In the genomic region with DNA sequence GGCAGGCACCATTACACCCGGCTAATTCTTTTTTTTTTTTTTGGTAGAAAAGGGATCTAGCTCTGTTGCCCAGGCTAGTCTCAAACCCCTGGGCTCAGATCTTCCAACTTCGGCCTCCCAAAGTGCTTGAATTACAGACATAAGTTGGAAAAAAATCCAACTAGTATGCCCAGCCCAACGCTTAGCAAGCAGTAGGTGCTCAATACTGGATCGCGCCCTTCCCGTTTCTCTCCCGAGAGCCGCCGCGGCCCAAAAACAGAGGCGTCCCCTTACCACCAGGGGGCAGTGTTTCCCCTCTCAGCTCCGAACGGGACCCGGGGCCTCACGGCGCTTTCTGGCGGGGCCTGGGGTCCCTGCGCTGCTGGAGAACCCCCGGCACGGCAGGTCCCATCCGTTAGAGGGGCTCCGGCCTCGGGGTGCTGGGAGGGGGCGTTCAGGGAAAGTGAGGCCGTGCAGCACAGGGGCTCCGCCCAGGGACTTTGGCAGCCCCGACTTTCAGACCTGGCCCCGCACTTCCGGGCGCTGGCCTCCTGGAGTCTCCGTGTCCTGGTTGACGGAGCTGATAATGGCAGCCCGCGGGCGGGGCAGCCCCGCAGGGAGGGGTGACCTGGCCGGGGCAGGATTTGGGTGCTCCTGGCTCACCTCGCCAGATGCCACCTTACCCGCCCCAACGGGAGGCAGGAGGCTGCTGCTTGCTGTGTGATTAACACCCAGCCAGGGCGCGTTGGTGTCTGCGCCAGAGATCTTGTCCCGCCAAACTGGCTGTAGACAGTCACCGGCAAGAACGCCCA, we compare ENCODE assay signal across 1 cellular context.
A peak's percentile ranks its signal among the peaks of the same experiment; 100 is the strongest.
TF ChIP-seq lines count a peak whose summit lies in the region.

No MANE protein-coding gene starts in this region.

TF ChIP-seq in K562, 482 proteins besides CTCF, POLR2A, EP300 and RAD21 (continued from another document and continues in another):
- TF ChIP-seq ESRRA (IDR thresholded peaks at IDR 0.05; ENCODE audit: borderline replicate concordance, low read depth) (peak; percentile 70), ZNF232 (CRISPR knock-in tag; IDR thresholded peaks at IDR 0.05) (no peak), ZMIZ1 (IDR thresholded peaks at IDR 0.05; ENCODE audit: low read depth in 2 of 2, low read length in 2 of 2) (peak in 1 of 2 experiments; percentile 54; a peak in 1 of 4 replicates), HNRNPH1 (optimal IDR thresholded peaks at IDR 0.05; ENCODE audit: low read depth, low read length) (no peak), ZBTB7A (IDR thresholded peaks at IDR 0.05; ENCODE audit: borderline replicate concordance, control insufficient read depth, low read depth, low read length) (peak; percentile 98), PHB (CRISPR knock-in tag; IDR thresholded peaks at IDR 0.05) (peak; percentile 25; the same call in 1 of the 2 replicates), ELF4 (CRISPR knock-in tag; IDR thresholded peaks at IDR 0.05) (peak; percentile 96), PHTF2 (CRISPR knock-in tag; IDR thresholded peaks at IDR 0.05) (no peak), SMC3 (conservative IDR thresholded peaks at IDR 0.05; ENCODE audit: insufficient read depth, low read depth, low read length) (peak; percentile 96), SNRNP70 (optimal IDR thresholded peaks at IDR 0.05; ENCODE audit: low read depth, low read length) (no peak), MTA3 (IDR thresholded peaks at IDR 0.05; ENCODE audit: borderline replicate concordance) (peak; percentile 96; the same call in 1 of the 2 replicates), ZNF707 (CRISPR knock-in tag; conservative IDR thresholded peaks at IDR 0.05) (no peak), NFE2L1 (tag; IDR thresholded peaks at IDR 0.05; ENCODE audit: borderline replicate concordance, low read depth) (no peak), ZNF408 (CRISPR knock-in tag; IDR thresholded peaks at IDR 0.05; ENCODE audit: low read depth) (no peak), RB1 (IDR thresholded peaks at IDR 0.05; ENCODE audit: low read depth) (peak; percentile 98), HNRNPLL (IDR thresholded peaks at IDR 0.05; ENCODE audit: low read depth, low read length, poor library complexity, severe bottlenecking) (peak; percentile 31), ZNF184 (CRISPR knock-in tag; IDR thresholded peaks at IDR 0.05) (no peak), TAF1 (IDR thresholded peaks at IDR 0.05; ENCODE audit: control insufficient read depth, extremely low read depth, insufficient read depth, low read length, severe bottlenecking) (peak; percentile 55), E2F1 (CRISPR knock-in tag; IDR thresholded peaks at IDR 0.05) (peak; percentile 82), E2F5 (CRISPR knock-in tag; IDR thresholded peaks at IDR 0.05) (0 out of 2 replicates have a peak, but pooled peaks have one; percentile 14), PTRF (tag; IDR thresholded peaks at IDR 0.05) (no peak), SMAD1 (IDR thresholded peaks at IDR 0.05; ENCODE audit: low read depth, low read length, partially characterized antibody) (no peak), NBN (IDR thresholded peaks at IDR 0.05; ENCODE audit: low read depth) (peak; percentile 84), ELF1 (tag; IDR thresholded peaks at IDR 0.05) (peak; percentile 97), ATF4 (CRISPR knock-in tag; IDR thresholded peaks at IDR 0.05) (peak; percentile 64), RUNX1 (IDR thresholded peaks at IDR 0.05; ENCODE audit: low read depth) (0 out of 2 replicates have a peak, but pooled peaks have one; percentile 18), LARP7 (IDR thresholded peaks at IDR 0.05) (no peak; the same call in 1 of the 2 replicates), ZBTB17 (CRISPR knock-in tag; IDR thresholded peaks at IDR 0.05) (peak; percentile 83; the same call in 1 of the 2 replicates), MBD2 (IDR thresholded peaks at IDR 0.05; ENCODE audit: borderline replicate concordance, low read depth) (0 out of 2 replicates have a peak, but pooled peaks have one; percentile 27), HNRNPK (IDR thresholded peaks at IDR 0.05; ENCODE audit: low read depth, low read length, poor library complexity, severe bottlenecking) (no peak), DEAF1 (CRISPR knock-in tag; IDR thresholded peaks at IDR 0.05) (peak; percentile 99), MAFK (IDR thresholded peaks at IDR 0.05; ENCODE audit: low read length) (peak; percentile 27), SNIP1 (IDR thresholded peaks at IDR 0.05; ENCODE audit: low read depth) (no peak), MECOM (CRISPR knock-in tag; IDR thresholded peaks at IDR 0.05) (no peak), CCNT2 (IDR thresholded peaks at IDR 0.05; ENCODE audit: borderline replicate concordance, extremely low read depth, insufficient read length, low read depth, low read length) (peak; percentile 92), MAFF (IDR thresholded peaks at IDR 0.05; ENCODE audit: low read length) (0 out of 2 replicates have a peak, but pooled peaks have one; percentile 1), POLR2H (tag; IDR thresholded peaks at IDR 0.05; ENCODE audit: low read depth) (no peak), COPS2 (conservative IDR thresholded peaks at IDR 0.05) (no peak), ARNT (IDR thresholded peaks at IDR 0.05) (no peak), YBX1 (IDR thresholded peaks at IDR 0.05) (no peak), ZNF589 (CRISPR knock-in tag; IDR thresholded peaks at IDR 0.05; ENCODE audit: low read depth) (no peak), ZNF146 (CRISPR knock-in tag; IDR thresholded peaks at IDR 0.05; ENCODE audit: unreplicated experiment) (peak; percentile 21)
- TF ChIP-seq, protein P1, sequence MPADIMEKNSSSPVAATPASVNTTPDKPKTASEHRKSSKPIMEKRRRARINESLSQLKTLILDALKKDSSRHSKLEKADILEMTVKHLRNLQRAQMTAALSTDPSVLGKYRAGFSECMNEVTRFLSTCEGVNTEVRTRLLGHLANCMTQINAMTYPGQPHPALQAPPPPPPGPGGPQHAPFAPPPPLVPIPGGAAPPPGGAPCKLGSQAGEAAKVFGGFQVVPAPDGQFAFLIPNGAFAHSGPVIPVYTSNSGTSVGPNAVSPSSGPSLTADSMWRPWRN (IDR thresholded peaks at IDR 0.05; ENCODE audit: low read depth), result no peak; the same call in 1 of the 2 replicates
- TF ChIP-seq, protein P2, sequence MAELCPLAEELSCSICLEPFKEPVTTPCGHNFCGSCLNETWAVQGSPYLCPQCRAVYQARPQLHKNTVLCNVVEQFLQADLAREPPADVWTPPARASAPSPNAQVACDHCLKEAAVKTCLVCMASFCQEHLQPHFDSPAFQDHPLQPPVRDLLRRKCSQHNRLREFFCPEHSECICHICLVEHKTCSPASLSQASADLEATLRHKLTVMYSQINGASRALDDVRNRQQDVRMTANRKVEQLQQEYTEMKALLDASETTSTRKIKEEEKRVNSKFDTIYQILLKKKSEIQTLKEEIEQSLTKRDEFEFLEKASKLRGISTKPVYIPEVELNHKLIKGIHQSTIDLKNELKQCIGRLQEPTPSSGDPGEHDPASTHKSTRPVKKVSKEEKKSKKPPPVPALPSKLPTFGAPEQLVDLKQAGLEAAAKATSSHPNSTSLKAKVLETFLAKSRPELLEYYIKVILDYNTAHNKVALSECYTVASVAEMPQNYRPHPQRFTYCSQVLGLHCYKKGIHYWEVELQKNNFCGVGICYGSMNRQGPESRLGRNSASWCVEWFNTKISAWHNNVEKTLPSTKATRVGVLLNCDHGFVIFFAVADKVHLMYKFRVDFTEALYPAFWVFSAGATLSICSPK (IDR thresholded peaks at IDR 0.05; ENCODE audit: borderline replicate concordance), result no peak
- TF ChIP-seq, protein P3, sequence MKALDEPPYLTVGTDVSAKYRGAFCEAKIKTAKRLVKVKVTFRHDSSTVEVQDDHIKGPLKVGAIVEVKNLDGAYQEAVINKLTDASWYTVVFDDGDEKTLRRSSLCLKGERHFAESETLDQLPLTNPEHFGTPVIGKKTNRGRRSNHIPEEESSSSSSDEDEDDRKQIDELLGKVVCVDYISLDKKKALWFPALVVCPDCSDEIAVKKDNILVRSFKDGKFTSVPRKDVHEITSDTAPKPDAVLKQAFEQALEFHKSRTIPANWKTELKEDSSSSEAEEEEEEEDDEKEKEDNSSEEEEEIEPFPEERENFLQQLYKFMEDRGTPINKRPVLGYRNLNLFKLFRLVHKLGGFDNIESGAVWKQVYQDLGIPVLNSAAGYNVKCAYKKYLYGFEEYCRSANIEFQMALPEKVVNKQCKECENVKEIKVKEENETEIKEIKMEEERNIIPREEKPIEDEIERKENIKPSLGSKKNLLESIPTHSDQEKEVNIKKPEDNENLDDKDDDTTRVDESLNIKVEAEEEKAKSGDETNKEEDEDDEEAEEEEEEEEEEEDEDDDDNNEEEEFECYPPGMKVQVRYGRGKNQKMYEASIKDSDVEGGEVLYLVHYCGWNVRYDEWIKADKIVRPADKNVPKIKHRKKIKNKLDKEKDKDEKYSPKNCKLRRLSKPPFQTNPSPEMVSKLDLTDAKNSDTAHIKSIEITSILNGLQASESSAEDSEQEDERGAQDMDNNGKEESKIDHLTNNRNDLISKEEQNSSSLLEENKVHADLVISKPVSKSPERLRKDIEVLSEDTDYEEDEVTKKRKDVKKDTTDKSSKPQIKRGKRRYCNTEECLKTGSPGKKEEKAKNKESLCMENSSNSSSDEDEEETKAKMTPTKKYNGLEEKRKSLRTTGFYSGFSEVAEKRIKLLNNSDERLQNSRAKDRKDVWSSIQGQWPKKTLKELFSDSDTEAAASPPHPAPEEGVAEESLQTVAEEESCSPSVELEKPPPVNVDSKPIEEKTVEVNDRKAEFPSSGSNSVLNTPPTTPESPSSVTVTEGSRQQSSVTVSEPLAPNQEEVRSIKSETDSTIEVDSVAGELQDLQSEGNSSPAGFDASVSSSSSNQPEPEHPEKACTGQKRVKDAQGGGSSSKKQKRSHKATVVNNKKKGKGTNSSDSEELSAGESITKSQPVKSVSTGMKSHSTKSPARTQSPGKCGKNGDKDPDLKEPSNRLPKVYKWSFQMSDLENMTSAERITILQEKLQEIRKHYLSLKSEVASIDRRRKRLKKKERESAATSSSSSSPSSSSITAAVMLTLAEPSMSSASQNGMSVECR (CRISPR knock-in tag; IDR thresholded peaks at IDR 0.05), result peak; percentile 61; the same call in 1 of the 2 replicates
- TF ChIP-seq, protein P4, sequence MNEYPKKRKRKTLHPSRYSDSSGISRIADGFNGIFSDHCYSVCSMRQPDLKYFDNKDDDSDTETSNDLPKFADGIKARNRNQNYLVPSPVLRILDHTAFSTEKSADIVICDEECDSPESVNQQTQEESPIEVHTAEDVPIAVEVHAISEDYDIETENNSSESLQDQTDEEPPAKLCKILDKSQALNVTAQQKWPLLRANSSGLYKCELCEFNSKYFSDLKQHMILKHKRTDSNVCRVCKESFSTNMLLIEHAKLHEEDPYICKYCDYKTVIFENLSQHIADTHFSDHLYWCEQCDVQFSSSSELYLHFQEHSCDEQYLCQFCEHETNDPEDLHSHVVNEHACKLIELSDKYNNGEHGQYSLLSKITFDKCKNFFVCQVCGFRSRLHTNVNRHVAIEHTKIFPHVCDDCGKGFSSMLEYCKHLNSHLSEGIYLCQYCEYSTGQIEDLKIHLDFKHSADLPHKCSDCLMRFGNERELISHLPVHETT (CRISPR knock-in tag; conservative IDR thresholded peaks at IDR 0.05 in 1 of 2, IDR thresholded peaks at IDR 0.05 in 1 of 2), result no peak
